8 cellular contexts compared by ENCODE assay signal in genomic region chr11:96293583-96293982, GRCh38. TPM values are rescaled to one million over a fixed set of nuclear protein-coding genes. Genes with fewer than 3 reads are reported as not detected.
A peak's percentile ranks its signal among the peaks of the same experiment; 100 is the strongest.
DNase-seq lines count a peak whose midpoint lies in the region; ATAC-seq and TF ChIP-seq lines count a peak whose summit lies in the region.

No MANE protein-coding gene starts in this region.

- H3K4me3 ChIP-seq in adrenal gland, result peak overlapping the region in 1 of 4 donors; percentile 21

- peak; percentile 90 for ATAC-seq in HG03039 (IDR thresholded peaks at IDR 0.05; ENCODE audit: unreplicated experiment)

- no peaks in the 10 kb centered on the region for H3K36me3 ChIP-seq in adrenal gland (replicated peaks in 1 of 2)

- H3K27ac Mint-ChIP-seq in activated T-cell treated with anti-CD3 and anti-CD28 coated beads, Interleukin-2, amount 50 U/mL, for 24 hours, result peak overlapping the region; percentile 81

- 18 to 28% (median 23%) methylated on average over 3 of the region's 3 CpGs for WGBS in adrenal gland, 4 donors

- TF ChIP-seq POLR2A in adrenal gland (IDR thresholded peaks at IDR 0.05), result no peak

- H3K9me3 ChIP-seq in adrenal gland (replicated peaks in 1 of 3), result no peaks in the 10 kb centered on the region

- H3K27me3 Mint-ChIP-seq in activated T-cell treated with anti-CD3 and anti-CD28 coated beads, Interleukin-2, amount 50 U/mL, for 24 hours, result no peaks in the 10 kb centered on the region

- no peak for DNase-seq in activated T-cell treated with anti-CD3 and anti-CD28 coated beads, Interleukin-2, amount 50 U/mL, for 24 hours
- no peak for DNase-seq in activated T-cell treated with anti-CD3 and anti-CD28 coated beads, Interleukin-2, amount 50 U/mL, for 1 hour
- DNase-seq in adrenal gland (no peak), pons (ENCODE audit: low spot score) (peak; percentile 54), DMS 273 (lab: John Stamatoyannopoulos, UW; ENCODE audit: unreplicated experiment) (no peak), DMS79 (lab: John Stamatoyannopoulos, UW) (no peak), SIG-M5 treated with dmso at 0.1 percent for 504 hours (lab: John Stamatoyannopoulos, UW; ENCODE audit: unreplicated experiment) (no peak)

- no peaks in the 10 kb centered on the region for H3K9me3 Mint-ChIP-seq in activated T-cell treated with anti-CD3 and anti-CD28 coated beads, Interleukin-2, amount 50 U/mL, for 24 hours

- intact Hi-C loops in adrenal gland (cut with DNase I), result no loop called here

- TF ChIP-seq CTCF in adrenal gland (IDR thresholded peaks at IDR 0.05), result no peak

- peak overlapping the region; percentile 4 for H3K4me3 Mint-ChIP-seq in activated T-cell treated with anti-CD3 and anti-CD28 coated beads, Interleukin-2, amount 50 U/mL, for 24 hours

- no peaks in the 10 kb centered on the region for H3K27me3 ChIP-seq in adrenal gland

- peaks cover 12 to 22% of the 10 kb centered on the region in 2 donors for H3K4me1 ChIP-seq in adrenal gland (replicated peaks in 1 of 2)

- peak overlapping the region in 3 of 5 donors; percentile 13 to 59 (median 35) for H3K27ac ChIP-seq in adrenal gland

- peaks cover 36% of the 10 kb centered on the region for H3K36me3 Mint-ChIP-seq in activated T-cell treated with anti-CD3 and anti-CD28 coated beads, Interleukin-2, amount 50 U/mL, for 24 hours (ENCODE audit: low read depth)

- peaks cover 81% of the 10 kb centered on the region for H3K4me1 Mint-ChIP-seq in activated T-cell treated with anti-CD3 and anti-CD28 coated beads, Interleukin-2, amount 50 U/mL, for 24 hours (ENCODE audit: low read depth)

RNA-seq across cellular contexts. Expression of gene MAML2, which starts 49.4 kb away (rescaled TPM):
- 10 to 100 TPM in 5 of 8 donors, 1 to 10 TPM in 3; 6.2 to 19.4 (median 11.1) TPM for total RNA-seq in adrenal gland
- polyA plus RNA-seq in adrenal gland, result 1 to 10 TPM; 1.4 to 5.7 (median 3.7) TPM
